In the genomic region with DNA sequence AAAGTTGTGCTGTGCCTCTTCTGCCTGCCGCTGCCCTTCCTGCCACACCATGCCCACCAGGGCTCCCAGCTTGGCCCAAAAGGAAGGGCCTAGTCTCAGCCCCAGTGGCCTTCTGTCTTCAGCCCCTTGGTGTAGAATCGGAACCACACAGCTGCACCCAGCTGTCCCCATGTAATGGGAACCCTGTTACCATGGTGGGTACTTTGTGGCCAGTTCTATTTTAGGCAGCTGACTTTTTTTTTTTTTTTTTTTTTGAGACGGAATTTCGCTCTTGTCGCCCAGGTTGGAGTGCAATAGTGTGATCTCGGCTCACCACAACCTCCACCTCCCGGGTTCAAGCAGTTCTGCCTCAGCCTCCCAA, we compare ENCODE assay signal across 22 cellular contexts.
DNase-seq lines count a peak whose midpoint lies in the region; ATAC-seq, FAIRE-seq and TF ChIP-seq lines count a peak whose summit lies in the region.
"Had no signal": no experiment of that assay in that cellular context is flagged by ENCODE, and none has a peak within 500 bp of the region (broad histone marks: within the 10 kb centered on the region; RNA-seq: fewer than 3 reads in every experiment).

No MANE protein-coding gene starts in this region.

- no peaks in the 10 kb centered on the region for H3K9me3 ChIP-seq in smooth muscle cell (replicated peaks; ENCODE audit: low read depth)
- H3K9me3 ChIP-seq: heart left ventricle had no signal

- no peak for ATAC-seq in activated naive CD8-positive, alpha-beta T cell treated with anti-CD3 and anti-CD28 coated beads, Interleukin-2, amount 50 U/mL, for 24 hours
- ATAC-seq in T-cell (replicated peaks in 1 of 4) (no peak), HG03571 (IDR thresholded peaks at IDR 0.05; ENCODE audit: unreplicated experiment) (no peak)
- ATAC-seq: activated T-cell treated with anti-CD3 and anti-CD28 coated beads, Interleukin-2, amount 50 U/mL, for 4 hours; heart left ventricle had no signal

- DNase-seq in activated naive CD8-positive, alpha-beta T cell treated with anti-CD3 and anti-CD28 coated beads, Interleukin-2, amount 50 U/mL, for 24 hours, result no peak
- DNase-seq in T-cell (no peak), myocyte (ENCODE audit: low read depth) (peak; percentile 83), GM12891 (ENCODE audit: insufficient read length, low spot score) (no peak), 8988T (no peak), smooth muscle cell (lab: John Stamatoyannopoulos, UW; ENCODE audit: unreplicated experiment) (no peak)
- DNase-seq: activated B cell treated with CpG ODN at 0.5 μM for 24 hours; activated naive CD4-positive, alpha-beta T cell treated with anti-CD3 and anti-CD28 coated beads, Interleukin-2, amount 50 U/mL, for 16 hours; activated T-cell treated with anti-CD3 and anti-CD28 coated beads, Interleukin-2, amount 50 U/mL, for 4 hours; brain microvascular endothelial cell; cortex of kidney; GF-D8; heart left ventricle; HFFc6; KG1; NCI-H1048; NCI-H2081; NK-92 treated with Interleukin-12 subunit alpha and Interleukin-12 subunit beta, amount 100 ng/mL, for 24 hours had no signal

- H3K36me3 ChIP-seq in smooth muscle cell (ENCODE audit: low read depth), result no peaks in the 10 kb centered on the region
- H3K36me3 ChIP-seq: brain microvascular endothelial cell, heart left ventricle had no signal

- CTCF ChIA-PET in T-cell (lab: Charles Lee), result interaction anchor here in 1 of 2 donors (0.5 to 0.7 kb wide), 4 partner anchors 14 to 293 kb away, joined by 3 to 7 read pairs (median 4); no protein-coding TSS in a partner anchor

- no peaks in the 10 kb centered on the region for H3K27me3 ChIP-seq in smooth muscle cell (ENCODE audit: low read depth)
- H3K27me3 ChIP-seq: brain microvascular endothelial cell had no signal

- H3K27ac Mint-ChIP-seq in activated naive CD8-positive, alpha-beta T cell, result peak overlapping the region; percentile 34
- no peak overlapping the region for H3K27ac Mint-ChIP-seq in activated naive CD8-positive, alpha-beta T cell treated with anti-CD3 and anti-CD28 coated beads, Interleukin-2, amount 50 U/mL, for 24 hours
- peak overlapping the region; percentile 78 to 96 for H3K27ac Mint-ChIP-seq in T-cell
- H3K27ac Mint-ChIP-seq: activated B cell treated with CpG ODN at 0.5 μM for 24 hours, HFFc6, mesothelial cell of epicardium had no signal

- H3K4me2 ChIP-seq in smooth muscle cell, result no peak overlapping the region

- no peak overlapping the region for H3K27ac ChIP-seq in smooth muscle cell (ENCODE audit: low read depth)
- H3K27ac ChIP-seq: brain microvascular endothelial cell, SK-N-MC had no signal

- POLR2A ChIA-PET in T-cell (lab: Charles Lee), result no interaction called here

- FAIRE-seq in GM12891 (lab: Jason Lieb, UNC), result no peak

- TF ChIP-seq POLR2A in GM12891 (IDR thresholded peaks at IDR 0.05; ENCODE audit: low read depth, low read length), result no peak

- H3K4me3 ChIP-seq in smooth muscle cell, result no peak overlapping the region
- H3K4me3 ChIP-seq: heart left ventricle, SK-N-MC had no signal

- no peak for TF ChIP-seq CTCF in smooth muscle cell (IDR thresholded peaks at IDR 0.05; ENCODE audit: borderline replicate concordance, insufficient read depth, poor library complexity, severe bottlenecking)

- H3K4me1 ChIP-seq in smooth muscle cell (ENCODE audit: low read depth), result no peaks in the 10 kb centered on the region

- H3K27me3 Mint-ChIP-seq in activated naive CD8-positive, alpha-beta T cell, result no peaks in the 10 kb centered on the region
- H3K27me3 Mint-ChIP-seq in activated naive CD8-positive, alpha-beta T cell treated with anti-CD3 and anti-CD28 coated beads, Interleukin-2, amount 50 U/mL, for 24 hours, result no peaks in the 10 kb centered on the region
- no peaks in the 10 kb centered on the region for H3K27me3 Mint-ChIP-seq in T-cell

- H3K79me2 ChIP-seq in smooth muscle cell (ENCODE audit: low read depth), result no peaks in the 10 kb centered on the region

- peak overlapping the region; percentile 20 for H3K4me3 Mint-ChIP-seq in activated naive CD8-positive, alpha-beta T cell
- H3K4me3 Mint-ChIP-seq in activated naive CD8-positive, alpha-beta T cell treated with anti-CD3 and anti-CD28 coated beads, Interleukin-2, amount 50 U/mL, for 24 hours, result no peak overlapping the region
- H3K4me3 Mint-ChIP-seq in T-cell, result peak overlapping the region in 2 of 3 donors; percentile 13 to 70
- H3K4me3 Mint-ChIP-seq: activated B cell treated with CpG ODN at 0.5 μM for 24 hours; activated T-cell treated with anti-CD3 and anti-CD28 coated beads, Interleukin-2, amount 50 U/mL, for 4 hours; HFFc6; mesothelial cell of epicardium had no signal

- no peak overlapping the region for H3K9ac ChIP-seq in smooth muscle cell (ENCODE audit: low read depth)

- H3K9me3 Mint-ChIP-seq in activated naive CD8-positive, alpha-beta T cell (ENCODE audit: low read depth), result no peaks in the 10 kb centered on the region
- no peaks in the 10 kb centered on the region for H3K9me3 Mint-ChIP-seq in activated naive CD8-positive, alpha-beta T cell treated with anti-CD3 and anti-CD28 coated beads, Interleukin-2, amount 50 U/mL, for 24 hours
- H3K9me3 Mint-ChIP-seq in T-cell, result no peaks in the 10 kb centered on the region
- H3K9me3 Mint-ChIP-seq: activated B cell treated with CpG ODN at 0.5 μM for 24 hours; activated T-cell treated with anti-CD3 and anti-CD28 coated beads, Interleukin-2, amount 50 U/mL, for 4 hours; HFFc6; mesothelial cell of epicardium had no signal

- H4K20me1 ChIP-seq in smooth muscle cell (ENCODE audit: low read depth), result peaks cover 85% of the 10 kb centered on the region

- no peak overlapping the region for H2AFZ ChIP-seq in smooth muscle cell (ENCODE audit: low read depth)

- no peaks in the 10 kb centered on the region for H3K36me3 Mint-ChIP-seq in activated naive CD8-positive, alpha-beta T cell
- H3K36me3 Mint-ChIP-seq in activated naive CD8-positive, alpha-beta T cell treated with anti-CD3 and anti-CD28 coated beads, Interleukin-2, amount 50 U/mL, for 24 hours (ENCODE audit: low read depth), result no peaks in the 10 kb centered on the region
- no peaks in the 10 kb centered on the region for H3K36me3 Mint-ChIP-seq in T-cell
- H3K36me3 Mint-ChIP-seq: mesothelial cell of epicardium had no signal

- H3K4me1 Mint-ChIP-seq in activated naive CD8-positive, alpha-beta T cell (ENCODE audit: low read depth), result peaks cover 51% of the 10 kb centered on the region
- H3K4me1 Mint-ChIP-seq in activated naive CD8-positive, alpha-beta T cell treated with anti-CD3 and anti-CD28 coated beads, Interleukin-2, amount 50 U/mL, for 24 hours, result peaks cover 41% of the 10 kb centered on the region
- H3K4me1 Mint-ChIP-seq in T-cell, result peaks cover 41 to 46% (median 45%) of the 10 kb centered on the region in 3 donors

- H3F3A ChIP-seq in smooth muscle cell (ENCODE audit: low read depth), result no peaks in the 10 kb centered on the region

- 87% methylated on average over 6 of the region's 7 CpGs for WGBS in smooth muscle cell (ENCODE audit: low lambda C conversion rate)

TF ChIP-seq in GM12891, 5 proteins besides CTCF, POLR2A, EP300 and RAD21:
- TF ChIP-seq PAX5 (IDR thresholded peaks at IDR 0.05; ENCODE audit: insufficient read depth, low read length, severe bottlenecking) (no peak), POLR2AphosphoS5 (IDR thresholded peaks at IDR 0.05; ENCODE audit: low read depth, low read length) (no peak), TAF1 (IDR thresholded peaks at IDR 0.05; ENCODE audit: low read depth, low read length) (no peak), POU2F2 (IDR thresholded peaks at IDR 0.05; ENCODE audit: low read depth, low read length) (no peak), SPI1 (IDR thresholded peaks at IDR 0.05; ENCODE audit: low read depth, low read length) (no peak)
